In genomic region chr20:47540443-47541354, GRCh38 we compare ENCODE assay signal across 12 cellular contexts. TPM values are rescaled to one million over a fixed set of nuclear protein-coding genes. Genes with fewer than 3 reads are reported as not detected.
DNase-seq lines count a peak whose midpoint lies in the region; ATAC-seq and TF ChIP-seq lines count a peak whose summit lies in the region.
"Had no signal": no experiment of that assay in that cellular context is flagged by ENCODE, and none has a peak within 500 bp of the region (broad histone marks: within the 10 kb centered on the region; RNA-seq: fewer than 3 reads in every experiment).

No MANE protein-coding gene starts in this region.

- no peaks in the 10 kb centered on the region for H3K27me3 ChIP-seq in spleen (replicated peaks in 1 of 7)
- H3K27me3 ChIP-seq: heart left ventricle had no signal

- WGBS in spleen, 5 donors, result 55 to 64% (median 61%) methylated on average over 5 of the region's 5 CpGs

- peak overlapping the region in 6 of 8 donors; percentile 1 to 56 (median 26) for H3K27ac ChIP-seq in spleen
- H3K27ac ChIP-seq: 22Rv1, prostate gland had no signal

- no peak for TF ChIP-seq CTCF in spleen (IDR thresholded peaks at IDR 0.05 in 8 of 11, conservative IDR thresholded peaks at IDR 0.05 in 3 of 11)

- intact Hi-C loops in spleen (cut with DNase I; ENCODE audit: low total_unique reads), result no loop called here

- ATAC-seq in GM21423 (IDR thresholded peaks at IDR 0.05; ENCODE audit: unreplicated experiment) (no peak), HG03354 (IDR thresholded peaks at IDR 0.05; ENCODE audit: poor library complexity, severe bottlenecking, unreplicated experiment) (no peak), HG02938 (IDR thresholded peaks at IDR 0.05; ENCODE audit: unreplicated experiment) (no peak)
- ATAC-seq: heart left ventricle had no signal

- H3K4me1 ChIP-seq in spleen, result peaks cover 35 to 97% (median 79%) of the 10 kb centered on the region in 6 donors
- H3K4me1 ChIP-seq: prostate gland had no signal

- H3K36me3 ChIP-seq in spleen, result peaks cover 0 to 7% (median 0%) of the 10 kb centered on the region in 6 donors
- H3K36me3 ChIP-seq: prostate gland had no signal

- no peaks in the 10 kb centered on the region for H3K9me3 ChIP-seq in spleen
- H3K9me3 ChIP-seq: heart left ventricle, prostate gland had no signal

- DNase-seq in DMS53 (lab: John Stamatoyannopoulos, UW) (peak; percentile 9), DMS53 treated with DMSO at 0.1 percent for 48 hours (lab: John Stamatoyannopoulos, UW; ENCODE audit: unreplicated experiment) (no peak), NCI-H526 treated with DMSO at 0.1 percent for 48 hours (lab: John Stamatoyannopoulos, UW) (peak; percentile 28), amniotic epithelial cell (ENCODE audit: low read depth) (peak; percentile 54), spleen (no peak)
- DNase-seq: activated CD4-positive, alpha-beta T cell treated with anti-CD3 and anti-CD28 coated beads for 1 hour; heart left ventricle had no signal

- no peak overlapping the region for H3K4me3 ChIP-seq in spleen
- H3K4me3 ChIP-seq: heart left ventricle, prostate gland had no signal

- TF ChIP-seq POLR2A in spleen (IDR thresholded peaks at IDR 0.05), result no peak

RNA-seq across cellular contexts. Expression of gene NCOA3, which starts 39.0 kb away (rescaled TPM):
- total RNA-seq in spleen, result 10 to 100 TPM; 78.6 to 93.7 (median 84.1) TPM
- 10 to 100 TPM; 12.5 to 17.4 (median 12.9) TPM for polyA plus RNA-seq in spleen

Comparison
In these comparisons a context has a peak if more than half of its experiments do, and no peak if none do; other contexts are left out.
1. DNase-seq: peak in DMS53 (single experiment), NCI-H526 treated with DMSO at 0.1 percent for 48 hours (single experiment) and amniotic epithelial cell (single experiment); none in DMS53 treated with DMSO at 0.1 percent for 48 hours (single experiment) and spleen (single experiment).